Comparison of ENCODE assay signal across 19 cellular contexts in the genomic region with DNA sequence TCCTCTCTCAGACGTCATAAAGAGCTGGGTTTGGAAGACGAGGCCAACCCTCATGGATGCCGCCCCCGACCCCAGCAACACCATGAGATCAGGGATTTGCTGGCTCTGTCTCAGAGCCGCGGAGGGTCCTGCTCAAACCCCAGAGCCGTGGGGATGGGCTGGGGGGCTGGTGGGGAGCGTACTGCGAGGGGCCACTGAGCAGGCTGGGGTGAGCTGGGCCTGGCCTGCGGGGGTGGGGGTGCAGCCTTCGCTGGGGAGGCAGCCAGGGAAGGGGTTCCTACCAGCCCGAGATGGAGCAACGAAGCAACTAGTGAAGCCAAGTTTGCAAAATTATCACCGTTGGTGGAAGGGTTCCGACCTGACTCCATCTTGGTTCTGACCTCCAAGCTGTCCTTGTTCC. TPM values are rescaled to one million over a fixed set of nuclear protein-coding genes. Genes with fewer than 3 reads are reported as not detected.
DNase-seq lines count a peak whose midpoint lies in the region; ATAC-seq, FAIRE-seq and TF ChIP-seq lines count a peak whose summit lies in the region.
"Had no signal": no experiment of that assay in that cellular context is flagged by ENCODE, and none has a peak within 500 bp of the region (broad histone marks: within the 10 kb centered on the region; RNA-seq: fewer than 3 reads in every experiment).

No MANE protein-coding gene starts in this region.

- H3K18ac ChIP-seq in H1 (ENCODE audit: extremely low read depth, low read length), result no peak overlapping the region

- H3K36me3 Mint-ChIP-seq in GM23338 (ENCODE audit: low read depth), result no peaks in the 10 kb centered on the region
- H3K36me3 Mint-ChIP-seq: CD8-positive, alpha-beta T cell had no signal

- no peak for ATAC-seq in GM23338
- ATAC-seq in Panc1, result no peak
- no peak for ATAC-seq in omental fat pad (ENCODE audit: low FRiP score)
- ATAC-seq: CD8-positive, alpha-beta T cell; GM12878; HCT116 had no signal

- H3K27me3 Mint-ChIP-seq in GM23338 (ENCODE audit: insufficient read depth, low read depth, poor library complexity), result peaks cover 9% of the 10 kb centered on the region

- H3K56ac ChIP-seq in H1 (replicated peaks; ENCODE audit: insufficient read length, low read depth, low read length), result no peak overlapping the region

- H2BK20ac ChIP-seq in H1 (ENCODE audit: low read length), result no peak overlapping the region

- FAIRE-seq in H1 (lab: Jason Lieb, UNC), result no peak
- FAIRE-seq: A204.1, GM12878 had no signal

- H2AFZ ChIP-seq in GM23338 (0 out of 2 replicates have a peak overlapping the region, but pooled peaks have one; percentile 18), H1 (ENCODE audit: low read length) (no peak overlapping the region)
- H2AFZ ChIP-seq: GM23248 had no signal

- peak overlapping the region; percentile 75; the same call in 1 of the 2 replicates for H4K8ac ChIP-seq in H1 (ENCODE audit: extremely low read depth, insufficient read depth, low read length)

- H4K20me1 ChIP-seq in GM23338 (replicated peaks; ENCODE audit: insufficient read depth) (no peaks in the 10 kb centered on the region), H1 (replicated peaks in 1 of 2; ENCODE audit: control insufficient read depth in 1 of 2, insufficient read depth in 2 of 2, low read length in 2 of 2) (no peaks in the 10 kb centered on the region)

- intact Hi-C loops in Panc1 (cut with micrococcal nuclease; ENCODE audit: unreplicated experiment), result no loop called here

- WGBS in H1 (ENCODE audit: extremely low coverage in 1 of 2, insufficient coverage in 1 of 2, insufficient read length in 1 of 2, insufficient replicate concordance in 2 of 2, low coverage in 1 of 2, low lambda C conversion rate in 2 of 2, missing lambda C conversion rate in 1 of 2), 2 experiments, result 88% methylated on average over 6 of the region's 15 CpGs; no CpG with 5 or more reads in 1 of the 2 experiments

- TF ChIP-seq POLR2A in H1 (IDR thresholded peaks at IDR 0.05; ENCODE audit: control extremely low read depth in 1 of 2, low read depth in 2 of 2, low read length in 2 of 2), result no peak

- H3K79me2 ChIP-seq in GM23338 (replicated peaks; ENCODE audit: insufficient read depth) (no peaks in the 10 kb centered on the region), H1 (ENCODE audit: control insufficient read depth in 1 of 2, insufficient read depth in 2 of 2, low read length in 2 of 2) (no peaks in the 10 kb centered on the region)

- H3K23ac ChIP-seq in H1 (ENCODE audit: insufficient read length), result no peak overlapping the region

- no peak overlapping the region for H4K5ac ChIP-seq in H1 (ENCODE audit: insufficient read length, low read depth, low read length)

- no peak for TF ChIP-seq RAD21 in H1 (IDR thresholded peaks at IDR 0.05 in 1 of 2, conservative IDR thresholded peaks at IDR 0.05 in 1 of 2; ENCODE audit: low read depth in 2 of 2, low read length in 2 of 2)

- H2BK12ac ChIP-seq in H1 (ENCODE audit: low read depth, low read length), result no peak overlapping the region

- H3K27me3 ChIP-seq in GM23338 (ENCODE audit: insufficient read depth) (no peaks in the 10 kb centered on the region), Panc1 (ENCODE audit: control insufficient read depth, insufficient read depth, low read length) (no peaks in the 10 kb centered on the region), H1 (replicated peaks in 1 of 4; ENCODE audit: control insufficient read depth in 3 of 4, extremely low read depth in 1 of 4, insufficient read depth in 3 of 4, low read length in 3 of 4) (no peaks in the 10 kb centered on the region)
- H3K27me3 ChIP-seq: BE2C had no signal

- H3K36me3 ChIP-seq in GM23338 (ENCODE audit: insufficient read depth), result no peaks in the 10 kb centered on the region
- no peaks in the 10 kb centered on the region for H3K36me3 ChIP-seq in Panc1 (ENCODE audit: control insufficient read depth, insufficient read depth, low read length)
- no peaks in the 10 kb centered on the region for H3K36me3 ChIP-seq in H1 (ENCODE audit: control insufficient read depth in 2 of 4, insufficient read depth in 4 of 4, low read length in 3 of 4)
- H3K36me3 ChIP-seq: BE2C had no signal

- no peak overlapping the region for H2BK5ac ChIP-seq in H1 (ENCODE audit: low read depth, low read length)

- H3K9me3 ChIP-seq in Panc1 (ENCODE audit: control insufficient read depth, insufficient read depth, low read depth, low read length) (no peaks in the 10 kb centered on the region), H1 (ENCODE audit: insufficient read depth in 2 of 2, low read depth in 1 of 2, low read length in 1 of 2) (no peaks in the 10 kb centered on the region)
- H3K9me3 ChIP-seq: BE2C had no signal

- no peak overlapping the region for H3K14ac ChIP-seq in H1 (ENCODE audit: insufficient read length)

- no peak overlapping the region for H3K4ac ChIP-seq in H1 (replicated peaks; ENCODE audit: insufficient read length, low read depth, low read length)

- H3K9me3 Mint-ChIP-seq in GM23338, result no peaks in the 10 kb centered on the region
- H3K9me3 Mint-ChIP-seq: CD8-positive, alpha-beta T cell; HFFc6 had no signal

- H3K4me1 Mint-ChIP-seq in GM23338, result peaks cover 11% of the 10 kb centered on the region

- H4K91ac ChIP-seq in H1 (replicated peaks; ENCODE audit: insufficient read length, low read length), result no peak overlapping the region

- H2AK5ac ChIP-seq in H1 (ENCODE audit: low read depth, low read length), result no peak overlapping the region

- H3K79me1 ChIP-seq in H1 (ENCODE audit: low read depth, low read length), result no peaks in the 10 kb centered on the region

- in situ Hi-C loops in Panc1 (cut with HindIII; ENCODE audit: low pct_unique_long_range_greater_than_20kb, low sequenced_read_pairs), result no loop called here

- H3F3A ChIP-seq in GM23338 (replicated peaks; ENCODE audit: low read depth), result 0 out of 2 replicates have a peak, but pooled peaks cover 4% of the 10 kb centered on the region

- CTCF ChIA-PET in Panc1 (lab: Charles Lee), result interaction anchor here (0.6 kb wide), 1 partner anchor 15 kb away, joined by 4 read pairs; no protein-coding TSS in a partner anchor
- CTCF ChIA-PET in H1 (lab: Charles Lee; ENCODE audit: partially characterized antibody), result interaction anchor here (0.8 to 3.0 kb wide), 5 partner anchors 11 to 51 kb away, joined by 3 to 17 read pairs (median 3); no protein-coding TSS in a partner anchor

- H2BK15ac ChIP-seq in H1 (ENCODE audit: low read length), result no peak overlapping the region

- H3K4me1 ChIP-seq in GM23338 (ENCODE audit: insufficient read depth) (no peaks in the 10 kb centered on the region), Panc1 (ENCODE audit: control insufficient read depth, insufficient read depth, low read length) (peaks cover 52% of the 10 kb centered on the region), H1 (replicated peaks in 1 of 4; ENCODE audit: control insufficient read depth in 3 of 4, insufficient read depth in 4 of 4, low read length in 3 of 4) (peaks cover 0 to 10% (median 5%) of the 10 kb centered on the region in 4 experiments; a peak in 4 of 7 replicates)

- POLR2A ChIA-PET in Panc1 (lab: Charles Lee), result interaction anchor here (0.6 kb wide), 1 partner anchor 14 kb away, joined by 3 read pairs; no protein-coding TSS in a partner anchor
- POLR2A ChIA-PET in H1 (lab: Charles Lee; ENCODE audit: partially characterized antibody), result interaction anchor here (0.8 to 4.2 kb wide), 2 partner anchors 15 to 23 kb away, joined by 3 to 22 read pairs; no protein-coding TSS in a partner anchor

- no peak overlapping the region for H3K4me3 Mint-ChIP-seq in GM23338
- H3K4me3 Mint-ChIP-seq: CD8-positive, alpha-beta T cell; HFFc6 had no signal

- H3K9me2 ChIP-seq in GM23338 (ENCODE audit: insufficient read depth), result no peaks in the 10 kb centered on the region

- H3K4me3 ChIP-seq in GM23338 (no peak overlapping the region), Panc1 (ENCODE audit: low read depth in 2 of 2, low read length in 2 of 2) (no peak overlapping the region), H1 (ENCODE audit: extremely low read depth in 1 of 4, insufficient read depth in 2 of 4, low read depth in 3 of 4, low read length in 4 of 4) (no peak overlapping the region)
- H3K4me3 ChIP-seq: GM12878, GM23248 had no signal

- TF ChIP-seq EP300 in H1 (IDR thresholded peaks at IDR 0.05; ENCODE audit: borderline replicate concordance in 1 of 2, low read depth in 2 of 2, low read length in 2 of 2), result no peak

- no peak overlapping the region for H2BK120ac ChIP-seq in H1 (replicated peaks; ENCODE audit: low read depth, low read length)

- H3K27ac ChIP-seq in GM23338 (ENCODE audit: low read depth), result no peak overlapping the region
- peak overlapping the region; percentile 29; the same call in 1 of the 2 replicates for H3K27ac ChIP-seq in Panc1 (ENCODE audit: low read length)
- no peak overlapping the region for H3K27ac ChIP-seq in H1 (ENCODE audit: low read depth, low read length)
- H3K27ac ChIP-seq: GM23248, HL-60 had no signal

- BruUV-seq in Panc1 (replicated peaks; lab: Mats Ljungman, UMichigan), result no TSS peak

- H3K27ac Mint-ChIP-seq in GM23338, result no peak overlapping the region
- H3K27ac Mint-ChIP-seq: CD8-positive, alpha-beta T cell; HFFc6 had no signal

- no peak for TF ChIP-seq CTCF in GM23338 (conservative IDR thresholded peaks at IDR 0.05; ENCODE audit: low read depth in 2 of 2)
- TF ChIP-seq CTCF in Panc1 (IDR thresholded peaks at IDR 0.05), result no peak
- TF ChIP-seq CTCF in H1 (IDR thresholded peaks at IDR 0.05; ENCODE audit: control extremely low read depth in 1 of 3, insufficient read depth in 1 of 3, low read depth in 1 of 3, low read length in 3 of 3), result no peak
- TF ChIP-seq CTCF in omental fat pad (IDR thresholded peaks at IDR 0.05), result no peak

- H3K9ac ChIP-seq in H1 (replicated peaks in 1 of 4; ENCODE audit: extremely low read depth in 1 of 4, low read depth in 3 of 4, low read length in 3 of 4), result no peak overlapping the region
- H3K9ac ChIP-seq: GM23248 had no signal

- DNase-seq in GM23338 (ENCODE audit: low spot score) (no peak), Panc1 (ENCODE audit: low read depth, low spot score) (no peak), H1 (ENCODE audit: low read depth in 1 of 2, low spot score in 2 of 2) (no peak), C1 segment of cervical spinal cord (lab: John Stamatoyannopoulos, UW) (no peak), omental fat pad (ENCODE audit: low spot score) (no peak), KG1 (lab: John Stamatoyannopoulos, UW) (no peak)
- DNase-seq: ACHN; BE2C; CD8-positive, alpha-beta T cell; DMS 273 treated with DMSO at 0.1 percent for 48 hours; DMS53; DND-41; GM23248; H7 had no signal

- H3K4me2 ChIP-seq in GM23338 (no peak overlapping the region), H1 (ENCODE audit: insufficient read depth in 1 of 2, low read depth in 2 of 2, low read length in 2 of 2) (no peak overlapping the region)

- H3K23me2 ChIP-seq in H1 (ENCODE audit: low read depth, low read length), result no peaks in the 10 kb centered on the region

RNA-seq across cellular contexts. Expression of gene SLC12A7, which starts 5.1 kb away (rescaled TPM):
- 32.2 TPM in 2 replicates for total RNA-seq in GM23338 (2014; rRNA removed; shearing (Covaris generic))
- polyA plus RNA-seq in GM23338 (2016; fragmentation: Nextera tagmentation; extraction: Ambion mirVana), result 7.4 TPM in 2 replicates
- total RNA-seq in Panc1 (2021; ENCODE audit: unreplicated experiment), result 297 TPM
- polyA plus RNA-seq in Panc1 (2012; ENCODE audit: insufficient read length), result 468 TPM
- 38.6 and 39.7 TPM in 2 replicates for total RNA-seq in H1 (2021; fragmentation: NEBNext Ultra II Directional; extraction: Animal tissue kit (Norgen Biotek cat#: 25700))
- polyA plus RNA-seq in H1 (2011; rRNA removed), result 23.5 and 37.5 TPM in 2 replicates
- polyA plus RNA-seq in H1 (2011; cell fraction: cytosol; rRNA removed), result 26.4 TPM
- polyA plus RNA-seq in H1 (2011; cell fraction: nucleus; rRNA removed), result 181 TPM
- 27.4 to 47.0 TPM (median 38.9 TPM) in 4 replicates for polyA plus RNA-seq in H1 (2012, experiment 1 of 2)
- polyA plus RNA-seq in H1 (2012, experiment 2 of 2), result 19.5 TPM
- polyA plus RNA-seq in H1 (2013, experiment 1 of 2), result 27.2 TPM
- polyA plus RNA-seq in H1 (2013, experiment 2 of 2), result 24.9 TPM
- polyA minus RNA-seq in H1 (2011; rRNA and poly(A)+ RNA removed), result 23.8 and 28.1 TPM in 2 replicates
- polyA minus RNA-seq in H1 (2011; cell fraction: cytosol; rRNA and poly(A)+ RNA removed), result 33.8 TPM
- 44.5 TPM for polyA minus RNA-seq in H1 (2011; cell fraction: nucleus; rRNA and poly(A)+ RNA removed)
- total RNA-seq in omental fat pad, result 10 to 100 TPM; 17.2 to 39.0 (median 27.5) TPM
